ENCODE assay signal across 2 cellular contexts in the genomic region with DNA sequence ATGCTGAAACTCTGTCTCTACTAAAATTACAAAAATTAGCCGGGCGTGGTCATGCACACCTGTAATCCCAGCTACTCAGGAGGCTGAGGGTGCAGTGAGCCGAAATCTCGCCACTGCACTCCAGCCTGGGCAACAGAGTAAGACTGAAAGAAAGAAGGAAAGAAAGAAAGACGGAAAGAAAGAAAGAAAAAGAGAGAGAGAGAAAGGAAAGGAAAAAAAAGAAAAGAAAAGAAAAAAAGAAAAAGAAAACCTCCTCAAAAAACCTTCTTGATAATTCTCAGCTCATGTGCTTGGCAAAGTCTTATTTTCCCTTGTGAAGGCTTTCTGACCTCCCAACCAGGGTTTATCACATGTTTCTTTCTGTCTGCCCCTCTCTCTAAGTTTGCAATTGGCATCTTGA.
TF ChIP-seq lines count a peak whose summit lies in the region.

No MANE protein-coding gene starts in this region.

TF ChIP-seq in SK-N-SH, 30 proteins besides CTCF, POLR2A, EP300 and RAD21 (continued from another document):
- TF ChIP-seq MXI1 (IDR thresholded peaks at IDR 0.05; ENCODE audit: low read depth, low read length) (no peak), MEF2A (IDR thresholded peaks at IDR 0.05; ENCODE audit: borderline replicate concordance, low read depth) (no peak), NFIC (IDR thresholded peaks at IDR 0.05; ENCODE audit: borderline replicate concordance) (no peak), FOSL2 (IDR thresholded peaks at IDR 0.05; ENCODE audit: borderline replicate concordance, low read depth) (no peak), ELF1 (IDR thresholded peaks at IDR 0.05) (no peak), FOXJ3 (CRISPR knock-in tag; IDR thresholded peaks at IDR 0.05) (no peak), JUND (IDR thresholded peaks at IDR 0.05) (no peak), GATA2 (CRISPR knock-in tag; IDR thresholded peaks at IDR 0.05) (no peak), RCOR1 (IDR thresholded peaks at IDR 0.05; ENCODE audit: low read length) (no peak)
- TF ChIP-seq, protein P1, sequence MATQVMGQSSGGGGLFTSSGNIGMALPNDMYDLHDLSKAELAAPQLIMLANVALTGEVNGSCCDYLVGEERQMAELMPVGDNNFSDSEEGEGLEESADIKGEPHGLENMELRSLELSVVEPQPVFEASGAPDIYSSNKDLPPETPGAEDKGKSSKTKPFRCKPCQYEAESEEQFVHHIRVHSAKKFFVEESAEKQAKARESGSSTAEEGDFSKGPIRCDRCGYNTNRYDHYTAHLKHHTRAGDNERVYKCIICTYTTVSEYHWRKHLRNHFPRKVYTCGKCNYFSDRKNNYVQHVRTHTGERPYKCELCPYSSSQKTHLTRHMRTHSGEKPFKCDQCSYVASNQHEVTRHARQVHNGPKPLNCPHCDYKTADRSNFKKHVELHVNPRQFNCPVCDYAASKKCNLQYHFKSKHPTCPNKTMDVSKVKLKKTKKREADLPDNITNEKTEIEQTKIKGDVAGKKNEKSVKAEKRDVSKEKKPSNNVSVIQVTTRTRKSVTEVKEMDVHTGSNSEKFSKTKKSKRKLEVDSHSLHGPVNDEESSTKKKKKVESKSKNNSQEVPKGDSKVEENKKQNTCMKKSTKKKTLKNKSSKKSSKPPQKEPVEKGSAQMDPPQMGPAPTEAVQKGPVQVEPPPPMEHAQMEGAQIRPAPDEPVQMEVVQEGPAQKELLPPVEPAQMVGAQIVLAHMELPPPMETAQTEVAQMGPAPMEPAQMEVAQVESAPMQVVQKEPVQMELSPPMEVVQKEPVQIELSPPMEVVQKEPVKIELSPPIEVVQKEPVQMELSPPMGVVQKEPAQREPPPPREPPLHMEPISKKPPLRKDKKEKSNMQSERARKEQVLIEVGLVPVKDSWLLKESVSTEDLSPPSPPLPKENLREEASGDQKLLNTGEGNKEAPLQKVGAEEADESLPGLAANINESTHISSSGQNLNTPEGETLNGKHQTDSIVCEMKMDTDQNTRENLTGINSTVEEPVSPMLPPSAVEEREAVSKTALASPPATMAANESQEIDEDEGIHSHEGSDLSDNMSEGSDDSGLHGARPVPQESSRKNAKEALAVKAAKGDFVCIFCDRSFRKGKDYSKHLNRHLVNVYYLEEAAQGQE (IDR thresholded peaks at IDR 0.05; ENCODE audit: low read depth, low read length) = no peak

TF ChIP-seq in SK-N-SH treated with all-trans-retinoic acid at 6 μM for 48 hours, 23 proteins besides CTCF, POLR2A, EP300 and RAD21 (continued from another document):
- TF ChIP-seq POU6F1 (CRISPR knock-in tag; IDR thresholded peaks at IDR 0.05; ENCODE audit: borderline replicate concordance, low read depth) (no peak), ISL1 (CRISPR knock-in tag; IDR thresholded peaks at IDR 0.05) (no peak), TOX (CRISPR knock-in tag; IDR thresholded peaks at IDR 0.05; ENCODE audit: borderline replicate concordance) (no peak), GLIS3 (CRISPR knock-in tag; IDR thresholded peaks at IDR 0.05) (no peak), CREB5 (CRISPR knock-in tag; IDR thresholded peaks at IDR 0.05; ENCODE audit: low read depth) (no peak), ZNF70 (CRISPR knock-in tag; IDR thresholded peaks at IDR 0.05) (no peak), PATZ1 (CRISPR knock-in tag; IDR thresholded peaks at IDR 0.05; ENCODE audit: borderline replicate concordance) (no peak), ESRRG (CRISPR knock-in tag; IDR thresholded peaks at IDR 0.05) (no peak), TCF4 (CRISPR knock-in tag; IDR thresholded peaks at IDR 0.05; ENCODE audit: borderline replicate concordance) (no peak), ZNF8 (CRISPR knock-in tag; IDR thresholded peaks at IDR 0.05) (no peak), ARNTL (CRISPR knock-in tag; IDR thresholded peaks at IDR 0.05; ENCODE audit: borderline replicate concordance, low read depth) (no peak), SNAI2 (CRISPR knock-in tag; IDR thresholded peaks at IDR 0.05) (no peak), RARB (CRISPR knock-in tag; IDR thresholded peaks at IDR 0.05) (no peak), CSDC2 (CRISPR knock-in tag; IDR thresholded peaks at IDR 0.05) (no peak)
- TF ChIP-seq, protein P2, sequence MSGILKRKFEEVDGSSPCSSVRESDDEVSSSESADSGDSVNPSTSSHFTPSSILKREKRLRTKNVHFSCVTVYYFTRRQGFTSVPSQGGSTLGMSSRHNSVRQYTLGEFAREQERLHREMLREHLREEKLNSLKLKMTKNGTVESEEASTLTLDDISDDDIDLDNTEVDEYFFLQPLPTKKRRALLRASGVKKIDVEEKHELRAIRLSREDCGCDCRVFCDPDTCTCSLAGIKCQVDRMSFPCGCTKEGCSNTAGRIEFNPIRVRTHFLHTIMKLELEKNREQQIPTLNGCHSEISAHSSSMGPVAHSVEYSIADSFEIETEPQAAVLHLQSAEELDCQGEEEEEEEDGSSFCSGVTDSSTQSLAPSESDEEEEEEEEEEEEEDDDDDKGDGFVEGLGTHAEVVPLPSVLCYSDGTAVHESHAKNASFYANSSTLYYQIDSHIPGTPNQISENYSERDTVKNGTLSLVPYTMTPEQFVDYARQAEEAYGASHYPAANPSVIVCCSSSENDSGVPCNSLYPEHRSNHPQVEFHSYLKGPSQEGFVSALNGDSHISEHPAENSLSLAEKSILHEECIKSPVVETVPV (CRISPR knock-in tag; IDR thresholded peaks at IDR 0.05) = no peak
- TF ChIP-seq, protein P3, sequence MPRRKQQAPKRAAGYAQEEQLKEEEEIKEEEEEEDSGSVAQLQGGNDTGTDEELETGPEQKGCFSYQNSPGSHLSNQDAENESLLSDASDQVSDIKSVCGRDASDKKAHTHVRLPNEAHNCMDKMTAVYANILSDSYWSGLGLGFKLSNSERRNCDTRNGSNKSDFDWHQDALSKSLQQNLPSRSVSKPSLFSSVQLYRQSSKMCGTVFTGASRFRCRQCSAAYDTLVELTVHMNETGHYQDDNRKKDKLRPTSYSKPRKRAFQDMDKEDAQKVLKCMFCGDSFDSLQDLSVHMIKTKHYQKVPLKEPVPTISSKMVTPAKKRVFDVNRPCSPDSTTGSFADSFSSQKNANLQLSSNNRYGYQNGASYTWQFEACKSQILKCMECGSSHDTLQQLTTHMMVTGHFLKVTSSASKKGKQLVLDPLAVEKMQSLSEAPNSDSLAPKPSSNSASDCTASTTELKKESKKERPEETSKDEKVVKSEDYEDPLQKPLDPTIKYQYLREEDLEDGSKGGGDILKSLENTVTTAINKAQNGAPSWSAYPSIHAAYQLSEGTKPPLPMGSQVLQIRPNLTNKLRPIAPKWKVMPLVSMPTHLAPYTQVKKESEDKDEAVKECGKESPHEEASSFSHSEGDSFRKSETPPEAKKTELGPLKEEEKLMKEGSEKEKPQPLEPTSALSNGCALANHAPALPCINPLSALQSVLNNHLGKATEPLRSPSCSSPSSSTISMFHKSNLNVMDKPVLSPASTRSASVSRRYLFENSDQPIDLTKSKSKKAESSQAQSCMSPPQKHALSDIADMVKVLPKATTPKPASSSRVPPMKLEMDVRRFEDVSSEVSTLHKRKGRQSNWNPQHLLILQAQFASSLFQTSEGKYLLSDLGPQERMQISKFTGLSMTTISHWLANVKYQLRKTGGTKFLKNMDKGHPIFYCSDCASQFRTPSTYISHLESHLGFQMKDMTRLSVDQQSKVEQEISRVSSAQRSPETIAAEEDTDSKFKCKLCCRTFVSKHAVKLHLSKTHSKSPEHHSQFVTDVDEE (CRISPR knock-in tag; IDR thresholded peaks at IDR 0.05) = no peak
